ENCODE assay signal across 1 cellular context in genomic region chr2:118807668-118808428, GRCh38.
TF ChIP-seq lines count a peak whose summit lies in the region.

No MANE protein-coding gene starts in this region.

TF ChIP-seq in K562, 482 proteins besides CTCF, POLR2A, EP300 and RAD21 (continued from another document):
- no peak for TF ChIP-seq ZNF75A (CRISPR knock-in tag; IDR thresholded peaks at IDR 0.05)
- no peak for TF ChIP-seq ZNF212 (CRISPR knock-in tag; IDR thresholded peaks at IDR 0.05)
- TF ChIP-seq ZNF407 (IDR thresholded peaks at IDR 0.05; ENCODE audit: low read depth) = no peak
- no peak for TF ChIP-seq ZNF695 (CRISPR knock-in tag; IDR thresholded peaks at IDR 0.05)
- TF ChIP-seq ELK3 (CRISPR knock-in tag; IDR thresholded peaks at IDR 0.05) = no peak
TF ChIP-seq in K562: peak in this region for 0.
